24 cellular contexts compared by ENCODE assay signal in the genomic region with DNA sequence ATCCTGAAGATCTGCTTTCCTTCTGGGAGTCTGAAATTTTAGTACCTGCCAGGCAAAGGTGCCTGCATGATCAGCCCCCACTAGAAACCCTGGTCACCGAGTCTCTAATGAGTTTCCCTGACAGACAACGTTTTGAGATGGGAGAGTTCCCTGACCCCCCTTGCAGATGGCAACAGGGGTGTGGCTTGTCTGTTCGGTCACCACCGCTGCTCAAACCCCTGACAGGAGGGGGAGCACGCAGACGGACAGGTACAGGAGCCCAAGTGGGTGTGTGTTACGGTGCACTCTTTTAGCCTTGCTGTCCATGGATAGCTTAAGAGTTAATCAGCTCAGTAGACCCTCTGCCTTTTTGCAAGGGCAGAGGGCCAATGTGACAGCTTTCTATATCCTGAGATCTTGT.
"Had no signal": no experiment of that assay in that cellular context is flagged by ENCODE, and none has a peak within 500 bp of the region (broad histone marks: within the 10 kb centered on the region; RNA-seq: fewer than 3 reads in every experiment).

No MANE protein-coding gene starts in this region.

- H3K36me3 ChIP-seq: left ventricle myocardium inferior, lower lobe of right lung, ovary, tibial artery, upper lobe of right lung, vagina had no signal

- H3K9me3 ChIP-seq: lower lobe of right lung, ovary, tibial artery, upper lobe of right lung, vagina had no signal

- H3K27me3 ChIP-seq: hepatocyte, ovary, upper lobe of right lung, vagina had no signal

- H3K4me3 Mint-ChIP-seq: memory B cell; mesothelial cell of epicardium; natural killer cell; neural crest cell; stimulated activated memory B cell treated with anti-CD40 and anti-IgM and Interleukin-4, amounts not matched to agents 10 μg/mL and 1 μg/mL and 100 μg/mL, for 72 hours; stimulated activated naive CD8-positive, alpha-beta T cell treated with anti-CD3 and anti-CD28 coated beads, Interleukin-15, Interleukin-2, amounts not matched to agents 100 ng/mL and 50 ng/mL, for 24 hours had no signal

- H2AFZ ChIP-seq: hepatocyte had no signal

- H3K27ac Mint-ChIP-seq: mesothelial cell of epicardium; natural killer cell; progenitor cell of endocrine pancreas; stimulated activated memory B cell treated with anti-CD40 and anti-IgM and Interleukin-4, amounts not matched to agents 10 μg/mL and 1 μg/mL and 100 μg/mL, for 72 hours; stimulated activated naive CD8-positive, alpha-beta T cell treated with anti-CD3 and anti-CD28 coated beads, Interleukin-15, Interleukin-2, amounts not matched to agents 100 ng/mL and 50 ng/mL, for 24 hours had no signal

- ATAC-seq: left cardiac atrium; lower lobe of right lung; natural killer cell; right cardiac atrium; stimulated activated memory B cell treated with anti-CD40 and anti-IgM and Interleukin-4, amounts not matched to agents 10 μg/mL and 1 μg/mL and 100 μg/mL, for 72 hours; upper lobe of right lung had no signal

- H3K36me3 Mint-ChIP-seq: memory B cell; mesothelial cell of epicardium; natural killer cell; stimulated activated memory B cell treated with anti-CD40 and anti-IgM and Interleukin-4, amounts not matched to agents 10 μg/mL and 1 μg/mL and 100 μg/mL, for 72 hours had no signal

- H3K4me3 ChIP-seq: hepatocyte, left ventricle myocardium inferior, lower lobe of right lung, ovary, smooth muscle cell, tibial artery, upper lobe of right lung, vagina had no signal

- H3K27ac ChIP-seq: hepatocyte, left ventricle myocardium inferior, lower lobe of right lung, ovary, tibial artery, upper lobe of right lung, vagina had no signal

- DNase-seq: dermis blood vessel endothelial cell; erythroblast; foreskin melanocyte; head of caudate nucleus; kidney; left cardiac atrium; left ventricle myocardium inferior; lower lobe of right lung; natural killer cell; nucleus accumbens; ovary; right cardiac atrium; stimulated activated CD4-positive, alpha-beta T cell treated with anti-CD3 and anti-CD28 coated beads, Interleukin-4, amount 100 ng/mL, for 24 hours; tibial artery; upper lobe of right lung had no signal

- H3K4me2 ChIP-seq: hepatocyte had no signal

- H3K4me1 Mint-ChIP-seq: natural killer cell had no signal

- H3K79me2 ChIP-seq: hepatocyte had no signal

- H3K27me3 Mint-ChIP-seq: progenitor cell of endocrine pancreas had no signal

- H3K4me1 ChIP-seq: left ventricle myocardium inferior, lower lobe of right lung, tibial artery, upper lobe of right lung, vagina had no signal

- H3K9me3 Mint-ChIP-seq: memory B cell; natural killer cell; stimulated activated naive CD8-positive, alpha-beta T cell treated with anti-CD3 and anti-CD28 coated beads, Interleukin-15, Interleukin-2, amounts not matched to agents 100 ng/mL and 50 ng/mL, for 24 hours had no signal
